ENCODE assay signal across 13 cellular contexts in the genomic region with DNA sequence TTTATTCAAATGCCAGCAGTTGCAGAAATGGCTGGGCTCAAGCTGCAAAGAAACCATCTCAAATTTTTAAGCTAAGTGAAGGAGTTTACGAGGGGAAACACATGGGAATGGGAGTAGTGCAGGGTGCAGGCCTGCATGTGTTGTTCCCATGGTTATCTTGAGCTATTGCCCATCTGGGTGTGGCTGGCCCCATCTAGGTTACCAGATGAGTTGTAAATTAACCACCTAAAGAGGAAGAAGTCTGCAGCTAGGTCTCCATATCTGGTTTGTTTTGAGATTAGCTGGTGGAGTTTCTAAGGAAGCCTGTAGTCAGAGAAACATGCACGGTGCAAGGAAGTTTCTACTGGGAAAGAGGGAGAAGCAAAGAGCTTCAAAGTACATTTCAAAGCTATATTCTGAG. TPM values are rescaled to one million over a fixed set of nuclear protein-coding genes. Genes with fewer than 3 reads are reported as not detected.
DNase-seq lines count a peak whose midpoint lies in the region; ATAC-seq, FAIRE-seq and TF ChIP-seq lines count a peak whose summit lies in the region.
"Had no signal": no experiment of that assay in that cellular context is flagged by ENCODE, and none has a peak within 500 bp of the region (broad histone marks: within the 10 kb centered on the region; RNA-seq: fewer than 3 reads in every experiment).

No MANE protein-coding gene starts in this region.

- no peak overlapping the region for H3K27ac Mint-ChIP-seq in activated T-helper 17 cell treated with anti-CD3 and anti-CD28 coated beads, Interleukin-2, amount 50 U/mL, for 72 hours

- H3K4me1 Mint-ChIP-seq in activated T-helper 17 cell treated with anti-CD3 and anti-CD28 coated beads, Interleukin-2, amount 50 U/mL, for 72 hours = no peaks in the 10 kb centered on the region

- peak; percentile 95 for ATAC-seq in GM19025 (IDR thresholded peaks at IDR 0.05; ENCODE audit: low read depth, unreplicated experiment)
- peak; percentile 98 for ATAC-seq in HG02610 (IDR thresholded peaks at IDR 0.05; ENCODE audit: unreplicated experiment)
- peak; percentile 94 for ATAC-seq in HG03469 (IDR thresholded peaks at IDR 0.05; ENCODE audit: unreplicated experiment)
- ATAC-seq in right lobe of liver = peak; percentile 70 to 98 (median 86)
- ATAC-seq in activated T-helper 17 cell treated with anti-CD3 and anti-CD28 coated beads, Interleukin-2, amount 50 U/mL, for 72 hours (replicated peaks) = no peak

- H3K27me3 ChIP-seq in right lobe of liver = no peaks in the 10 kb centered on the region
- H3K27me3 ChIP-seq: adrenal gland had no signal

- CTCF ChIA-PET in RWPE1 (lab: Yijun Ruan, JAX) = interaction anchor here (0.7 to 1.1 kb wide), 2 partner anchors 24 to 49 kb away, joined by 3 to 8 read pairs; no protein-coding TSS in a partner anchor

- no peak for TF ChIP-seq POLR2A in right lobe of liver (IDR thresholded peaks at IDR 0.05)

- FAIRE-seq in frontal cortex (lab: Jason Lieb, UNC) = no peak
- FAIRE-seq: islet of Langerhans, RCC 7860 had no signal

- H3K9me3 Mint-ChIP-seq in activated T-helper 17 cell treated with anti-CD3 and anti-CD28 coated beads, Interleukin-2, amount 50 U/mL, for 72 hours = peaks cover 8% of the 10 kb centered on the region

- no peaks in the 10 kb centered on the region for H3K36me3 Mint-ChIP-seq in activated T-helper 17 cell treated with anti-CD3 and anti-CD28 coated beads, Interleukin-2, amount 50 U/mL, for 72 hours (ENCODE audit: low read depth)

- DNase-seq in right lobe of liver = no peak
- DNase-seq in frontal cortex (ENCODE audit: low spot score in 2 of 2) = no peak
- no peak for DNase-seq in RWPE1 (ENCODE audit: low spot score)
- DNase-seq in stimulated activated CD4-positive, alpha-beta T cell treated with anti-CD3 and anti-CD28 coated beads, Interleukin-1b, Interleukin-23, amount 100 ng/mL, for 48 hours = no peak
- DNase-seq: adrenal gland, NCI-H1092 had no signal

- no peaks in the 10 kb centered on the region for H3K36me3 ChIP-seq in right lobe of liver
- H3K36me3 ChIP-seq: adrenal gland had no signal

- intact Hi-C loops in right lobe of liver (cut with DNase I) = no loop called here

- POLR2A ChIA-PET in RWPE1 (lab: Yijun Ruan, JAX; ENCODE audit: low non-redundant PET) = no interaction called here

- WGBS in right lobe of liver (ENCODE audit: insufficient coverage, low coverage, low lambda C conversion rate, missing lambda C conversion rate) = 25% methylated on average over 2 of the region's 2 CpGs

- H3K27me3 Mint-ChIP-seq in activated T-helper 17 cell treated with anti-CD3 and anti-CD28 coated beads, Interleukin-2, amount 50 U/mL, for 72 hours = no peaks in the 10 kb centered on the region

- no peak overlapping the region for H3K4me3 ChIP-seq in right lobe of liver
- H3K4me3 ChIP-seq: adrenal gland had no signal

- H3K27ac ChIP-seq in right lobe of liver = no peak overlapping the region
- H3K27ac ChIP-seq in RWPE1 = no peak overlapping the region
- H3K27ac ChIP-seq: adrenal gland, parathyroid adenoma had no signal

- H3K4me1 ChIP-seq in right lobe of liver = peaks cover 0 to 6% (median 0%) of the 10 kb centered on the region in 4 donors
- H3K4me1 ChIP-seq: adrenal gland, parathyroid adenoma had no signal

- no peak overlapping the region for H3K4me3 Mint-ChIP-seq in activated T-helper 17 cell treated with anti-CD3 and anti-CD28 coated beads, Interleukin-2, amount 50 U/mL, for 72 hours

- H3K9me3 ChIP-seq in right lobe of liver = no peaks in the 10 kb centered on the region
- H3K9me3 ChIP-seq: adrenal gland had no signal

- TF ChIP-seq CTCF in right lobe of liver (IDR thresholded peaks at IDR 0.05) (no peak), RWPE1 (conservative IDR thresholded peaks at IDR 0.05; ENCODE audit: low read depth) (no peak)

RNA-seq across cellular contexts. Expression of a gene that starts 23.3 kb away (rescaled TPM):
- total RNA-seq in right lobe of liver = 1 to 10 TPM; 1.5 to 9.8 (median 5.3) TPM
- total RNA-seq in frontal cortex = 2.4 TPM
- total RNA-seq in activated T-helper 17 cell treated with anti-CD3 and anti-CD28 coated beads, Interleukin-2, amount 50 U/mL, for 72 hours = under 1 TPM in 1 of 2 donors, not detected in 1; 0.24 TPM

RNA-seq across cellular contexts. Expression of a gene that starts 34.0 kb away (rescaled TPM):
- total RNA-seq in right lobe of liver (10 to 100 TPM in 5 of 6 experiments, 1 to 10 TPM in 1; 5.0 to 60.4 (median 37.1) TPM), frontal cortex (0.82 TPM)
- under 1 TPM; 0.52 to 0.79 TPM for total RNA-seq in activated T-helper 17 cell treated with anti-CD3 and anti-CD28 coated beads, Interleukin-2, amount 50 U/mL, for 72 hours

RNA-seq across cellular contexts. Expression of a gene that starts 56.7 kb away (rescaled TPM):
- 1 to 10 TPM; 1.7 to 8.2 (median 3.8) TPM for total RNA-seq in right lobe of liver
- 3.3 TPM for total RNA-seq in frontal cortex
- total RNA-seq in activated T-helper 17 cell treated with anti-CD3 and anti-CD28 coated beads, Interleukin-2, amount 50 U/mL, for 72 hours = under 1 TPM; 0.35 to 0.42 TPM
